Comparison of ENCODE assay signal across 33 cellular contexts in genomic region chr10:78732381-78732780, GRCh38.
"Had no signal": no experiment of that assay in that cellular context is flagged by ENCODE, and none has a peak within 500 bp of the region (broad histone marks: within the 10 kb centered on the region; RNA-seq: fewer than 3 reads in every experiment).

No MANE protein-coding gene starts in this region.

- H3K27ac ChIP-seq: adrenal gland, ascending aorta, body of pancreas, brain microvascular endothelial cell, breast epithelium, cardiac muscle cell had no signal

- H3K36me3 ChIP-seq: adrenal gland, ascending aorta, brain microvascular endothelial cell, breast epithelium, cardiac muscle cell had no signal

- H3K4me1 ChIP-seq: ascending aorta, body of pancreas, breast epithelium had no signal

- ATAC-seq: activated naive CD4-positive, alpha-beta T cell treated with anti-CD3 and anti-CD28 coated beads, Interleukin-2, amount 50 U/mL, for 72 hours; activated naive CD8-positive, alpha-beta T cell treated with anti-CD3 and anti-CD28 coated beads, Interleukin-2, amount 50 U/mL, for 24 hours; activated T-cell treated with anti-CD3 and anti-CD28 coated beads, Interleukin-2, amount 50 U/mL, for 4 hours; activated T-cell treated with anti-CD3 and anti-CD28 coated beads, Interleukin-2, amount 50 U/mL, for 72 hours; activated T-helper 17 cell treated with anti-CD3 and anti-CD28 coated beads, Interleukin-2, amount 50 U/mL, for 72 hours; body of pancreas had no signal

- H3K4me3 ChIP-seq: adrenal gland, ascending aorta, body of pancreas, breast epithelium, cardiac muscle cell had no signal

- H3K9me3 ChIP-seq: adrenal gland, ascending aorta, body of pancreas, breast epithelium had no signal

- DNase-seq: activated effector memory CD4-positive, alpha-beta T cell treated with anti-CD3 and anti-CD28 coated beads, Interleukin-2, amount 50 U/mL, for 16 hours; activated effector memory CD4-positive, alpha-beta T cell treated with Interleukin-2 at 50 U/mL for 16 hours; activated gamma-delta T cell; activated gamma-delta T cell treated with Interleukin-2 at 50 U/mL for 16 hours; activated naive CD4-positive, alpha-beta T cell; activated naive CD4-positive, alpha-beta T cell treated with anti-CD3 and anti-CD28 coated beads for 36 hours; activated naive CD4-positive, alpha-beta T cell treated with anti-CD3 and anti-CD28 coated beads, Interleukin-2, amount 10 ng/mL, durations not matched to agents 7 days and 5 days; activated naive CD4-positive, alpha-beta T cell treated with anti-CD3 and anti-CD28 coated beads, Interleukin-2, amount 50 U/mL, for 16 hours; activated naive CD4-positive, alpha-beta T cell treated with Interleukin-2 at 50 U/mL for 16 hours; activated naive CD8-positive, alpha-beta T cell treated with anti-CD3 and anti-CD28 coated beads for 36 hours; activated naive CD8-positive, alpha-beta T cell treated with anti-CD3 and anti-CD28 coated beads, Interleukin-2, amount 10 ng/mL, durations not matched to agents 7 days and 5 days; activated naive CD8-positive, alpha-beta T cell treated with anti-CD3 and anti-CD28 coated beads, Interleukin-2, amount 50 U/mL, for 24 hours; activated T-cell treated with anti-CD3 and anti-CD28 coated beads for 4 hours; activated T-cell treated with anti-CD3 and anti-CD28 coated beads, Interleukin-2, amount 50 U/mL, for 1 hour; activated T-cell treated with anti-CD3 and anti-CD28 coated beads, Interleukin-2, amount 50 U/mL, for 24 hours; activated T-cell treated with anti-CD3 and anti-CD28 coated beads, Interleukin-2, amount 50 U/mL, for 4 hours; activated T-cell treated with anti-CD3 and anti-CD28 coated beads, Interleukin-2, amount 50 U/mL, for 48 hours; activated T-cell treated with anti-CD3 and anti-CD28 coated beads, Interleukin-2, amount 50 U/mL, for 72 hours; adrenal gland; amniotic stem cell; amygdala; anterior cingulate cortex; aorta; body of pancreas; brain microvascular endothelial cell; caudate nucleus; central memory CD4-positive, alpha-beta T cell; cerebellar nuclear complex had no signal

- H3K27me3 ChIP-seq: adrenal gland, ascending aorta, body of pancreas, breast epithelium, cardiac muscle cell had no signal
